8 cellular contexts compared by ENCODE assay signal in the genomic region with DNA sequence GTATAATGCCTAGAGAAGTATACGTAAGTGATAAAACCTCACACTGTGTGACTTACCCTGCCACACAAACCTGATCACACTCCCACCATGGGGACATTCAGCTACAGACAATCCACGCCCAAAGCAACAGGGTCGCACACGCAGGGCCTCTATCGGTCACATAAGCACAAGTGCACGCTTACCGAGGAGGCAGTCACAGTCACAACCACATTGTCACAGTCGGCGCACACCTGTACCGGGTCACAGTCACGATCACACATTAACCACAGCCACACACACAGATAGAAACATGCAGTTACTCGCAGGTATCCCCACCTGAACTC. TPM values are rescaled to one million over a fixed set of nuclear protein-coding genes. Genes with fewer than 3 reads are reported as not detected.
A peak's percentile ranks its signal among the peaks of the same experiment; 100 is the strongest.
DNase-seq lines count a peak whose midpoint lies in the region; ATAC-seq and TF ChIP-seq lines count a peak whose summit lies in the region.

No MANE protein-coding gene starts in this region.

- H3K4me1 ChIP-seq in right atrium auricular region, result peaks cover 0 to 11% of the 10 kb centered on the region in 2 donors

- peak; percentile 20 for DNase-seq in activated T-cell treated with anti-CD3 and anti-CD28 coated beads for 1 hour (ENCODE audit: low read depth)
- no peak for DNase-seq in activated T-cell treated with anti-CD3 and anti-CD28 coated beads, Interleukin-2, amount 50 U/mL, for 1 hour
- DNase-seq in NCI-H69 (lab: John Stamatoyannopoulos, UW), result peak; percentile 76
- DNase-seq in right atrium auricular region (ENCODE audit: low spot score), result no peak
- no peak for DNase-seq in A172 (ENCODE audit: low spot score)

- peaks cover 11% of the 10 kb centered on the region for H3K9me3 Mint-ChIP-seq in activated naive CD4-positive, alpha-beta T cell treated with anti-CD3 and anti-CD28 coated beads, Interleukin-2, amount 50 U/mL, for 24 hours

- H3K9me3 ChIP-seq in right atrium auricular region, result no peaks in the 10 kb centered on the region

- peaks cover 19% of the 10 kb centered on the region for H3K36me3 Mint-ChIP-seq in activated naive CD4-positive, alpha-beta T cell treated with anti-CD3 and anti-CD28 coated beads, Interleukin-2, amount 50 U/mL, for 24 hours

- peak overlapping the region; percentile 96 for H3K4me3 Mint-ChIP-seq in activated naive CD4-positive, alpha-beta T cell treated with anti-CD3 and anti-CD28 coated beads, Interleukin-2, amount 50 U/mL, for 24 hours

- ATAC-seq in HG02763 (IDR thresholded peaks at IDR 0.05; ENCODE audit: unreplicated experiment), result peak; percentile 11

- peaks cover 35% of the 10 kb centered on the region for H3K4me1 Mint-ChIP-seq in activated naive CD4-positive, alpha-beta T cell treated with anti-CD3 and anti-CD28 coated beads, Interleukin-2, amount 50 U/mL, for 24 hours

- H3K36me3 ChIP-seq in right atrium auricular region, result no peaks in the 10 kb centered on the region

- no peaks in the 10 kb centered on the region for H3K27me3 Mint-ChIP-seq in activated naive CD4-positive, alpha-beta T cell treated with anti-CD3 and anti-CD28 coated beads, Interleukin-2, amount 50 U/mL, for 24 hours

- H3K4me3 ChIP-seq in right atrium auricular region (peak overlapping the region; percentile 68 to 78), skin epidermis (peak overlapping the region; percentile 59 to 80 (median 67))

- no peak for TF ChIP-seq CTCF in right atrium auricular region (IDR thresholded peaks at IDR 0.05)

- peak overlapping the region; percentile 100 for H3K27ac Mint-ChIP-seq in activated naive CD4-positive, alpha-beta T cell treated with anti-CD3 and anti-CD28 coated beads, Interleukin-2, amount 50 U/mL, for 24 hours

- H3K27me3 ChIP-seq in right atrium auricular region, result no peaks in the 10 kb centered on the region

- peak overlapping the region; percentile 96 for H3K27ac ChIP-seq in right atrium auricular region
- peak overlapping the region in 20 of 21 experiments; percentile 80 to 98 (median 96) for H3K27ac ChIP-seq in skin epidermis

RNA-seq across cellular contexts. Expression of gene ZNF566, which starts 0.6 kb away (rescaled TPM):
- total RNA-seq in right atrium auricular region, result 10 to 100 TPM in 1 of 2 donors, 1 to 10 TPM in 1; 5.5 to 10.2 TPM
- 7.1 and 8.5 TPM in 2 replicates for total RNA-seq in A172 (2014; rRNA removed; shearing (Covaris generic))

RNA-seq across cellular contexts. Expression of gene ZNF260, which starts 39.3 kb away (rescaled TPM):
- 1 to 10 TPM; 5.2 to 9.6 TPM for total RNA-seq in right atrium auricular region
- total RNA-seq in A172 (2014; rRNA removed; shearing (Covaris generic)), result 18.6 and 22.5 TPM in 2 replicates

Comparison
In these comparisons a context has a peak if more than half of its experiments do, and no peak if none do; other contexts are left out.
1. DNase-seq: peak in activated T-cell treated with anti-CD3 and anti-CD28 coated beads for 1 hour (single experiment) and NCI-H69 (single experiment); none in activated T-cell treated with anti-CD3 and anti-CD28 coated beads, Interleukin-2, amount 50 U/mL, for 1 hour (single experiment), right atrium auricular region (single experiment) and A172 (single experiment).